Comparison of ENCODE assay signal across 15 cellular contexts in genomic region chr20:38297916-38298674, GRCh38. TPM values are rescaled to one million over a fixed set of nuclear protein-coding genes. Genes with fewer than 3 reads are reported as not detected.
DNase-seq lines count a peak whose midpoint lies in the region; ATAC-seq and TF ChIP-seq lines count a peak whose summit lies in the region.
"Had no signal": no experiment of that assay in that cellular context is flagged by ENCODE, and none has a peak within 500 bp of the region (broad histone marks: within the 10 kb centered on the region; RNA-seq: fewer than 3 reads in every experiment).

No MANE protein-coding gene starts in this region.

- H3K27ac ChIP-seq in GM23248 (peak overlapping the region; percentile 36), mammary epithelial cell (ENCODE audit: insufficient read depth, low read depth, low read length) (no peak overlapping the region), stomach smooth muscle (ENCODE audit: low read length) (peak overlapping the region; percentile 80)
- H3K27ac ChIP-seq in effector memory CD4-positive, alpha-beta T cell (ENCODE audit: insufficient read depth, low read length, poor library complexity, severe bottlenecking): no peak overlapping the region

- DNase-seq in GM23248 (no peak), mammary epithelial cell (no peak), mesothelial cell of epicardium (ENCODE audit: low spot score in 2 of 2, unreplicated experiment in 2 of 2) (no peak), C1 segment of cervical spinal cord (lab: John Stamatoyannopoulos, UW) (no peak), NCI-H69 (lab: John Stamatoyannopoulos, UW) (no peak)
- DNase-seq in effector memory CD4-positive, alpha-beta T cell: no peak
- DNase-seq: activated CD4-positive, alpha-beta T cell treated with anti-CD3 and anti-CD28 coated beads for 1 hour; NCI-H2107; NCI-H82; stimulated activated naive CD8-positive, alpha-beta T cell treated with anti-CD3 and anti-CD28 coated beads, Interleukin-15, Interleukin-2, amounts not matched to agents 100 U/mL and 50 U/mL, for 24 hours; T-helper 17 cell had no signal

- no TSS peak for BruUV-seq in mammary epithelial cell (replicated peaks; lab: Mats Ljungman, UMichigan)

- CTCF ChIA-PET in mammary epithelial cell (lab: Charles Lee; ENCODE audit: low non-redundant PET): no interaction called here

- H3K9me2 ChIP-seq in GM23248 (ENCODE audit: insufficient read depth): no peaks in the 10 kb centered on the region

- no peaks in the 10 kb centered on the region for H3K27me3 Mint-ChIP-seq in mesothelial cell of epicardium (ENCODE audit: low read depth)

- in situ Hi-C loops in GM23248 (cut with MboI): no loop called here
- in situ Hi-C loops in mammary epithelial cell (cut with MboI; ENCODE audit: low sequenced_read_pairs in 2 of 2): no loop called here

- no peaks in the 10 kb centered on the region for H4K20me1 ChIP-seq in GM23248 (ENCODE audit: insufficient read depth)
- H4K20me1 ChIP-seq in mammary epithelial cell (ENCODE audit: insufficient read depth, low read length): no peaks in the 10 kb centered on the region

- no peaks in the 10 kb centered on the region for H3K27me3 ChIP-seq in GM23248 (replicated peaks; ENCODE audit: insufficient read depth)
- no peaks in the 10 kb centered on the region for H3K27me3 ChIP-seq in mammary epithelial cell (ENCODE audit: insufficient read depth, low read length)
- H3K27me3 ChIP-seq in stomach smooth muscle (ENCODE audit: control insufficient read depth in 1 of 2, insufficient read depth in 2 of 2, low read length in 2 of 2): peaks cover 0 to 2% of the 10 kb centered on the region in 2 donors
- H3K27me3 ChIP-seq in effector memory CD4-positive, alpha-beta T cell (replicated peaks; ENCODE audit: control insufficient read depth, insufficient read depth, low read length, poor library complexity, severe bottlenecking): peaks cover 4% of the 10 kb centered on the region

- no peak for ATAC-seq in HG02852 (IDR thresholded peaks at IDR 0.05; ENCODE audit: unreplicated experiment)
- ATAC-seq: stimulated activated naive CD8-positive, alpha-beta T cell treated with anti-CD3 and anti-CD28 coated beads, Interleukin-15, Interleukin-2, amounts not matched to agents 100 U/mL and 50 U/mL, for 24 hours; T-helper 17 cell had no signal

- H3K9me3 Mint-ChIP-seq in mesothelial cell of epicardium: no peaks in the 10 kb centered on the region

- no peak overlapping the region for H3K4me3 Mint-ChIP-seq in mesothelial cell of epicardium
- H3K4me3 Mint-ChIP-seq: T-helper 17 cell had no signal

- no peaks in the 10 kb centered on the region for H3K36me3 ChIP-seq in GM23248 (ENCODE audit: low read depth)
- no peaks in the 10 kb centered on the region for H3K36me3 ChIP-seq in mammary epithelial cell (ENCODE audit: insufficient read depth, low read length)
- no peaks in the 10 kb centered on the region for H3K36me3 ChIP-seq in stomach smooth muscle (ENCODE audit: control insufficient read depth in 2 of 2, insufficient read depth in 2 of 2, low read length in 2 of 2)
- H3K36me3 ChIP-seq in effector memory CD4-positive, alpha-beta T cell (ENCODE audit: control insufficient read depth, insufficient read depth, low read length): no peaks in the 10 kb centered on the region
- H3K36me3 ChIP-seq: HAP-1 had no signal

- peak overlapping the region; percentile 95 for H3K27ac Mint-ChIP-seq in mesothelial cell of epicardium
- H3K27ac Mint-ChIP-seq: T-helper 17 cell had no signal

- H3K4me3 ChIP-seq in GM23248 (no peak overlapping the region), mammary epithelial cell (replicated peaks in 1 of 3; ENCODE audit: insufficient read depth in 1 of 3, low read depth in 2 of 3, low read length in 3 of 3) (no peak overlapping the region), stomach smooth muscle (ENCODE audit: low read length in 2 of 2) (no peak overlapping the region)
- H3K4me3 ChIP-seq in effector memory CD4-positive, alpha-beta T cell (ENCODE audit: insufficient read depth, low read depth, low read length, poor library complexity, severe bottlenecking): no peak overlapping the region
- H3K4me3 ChIP-seq: HAP-1 had no signal

- H3K9ac ChIP-seq in GM23248: peak overlapping the region; percentile 53
- no peak overlapping the region for H3K9ac ChIP-seq in mammary epithelial cell (ENCODE audit: insufficient read depth, low read length)
- H3K9ac ChIP-seq in stomach smooth muscle (ENCODE audit: low read length in 2 of 2): peak overlapping the region; percentile 36 to 45

- TF ChIP-seq CTCF in mammary epithelial cell (conservative IDR thresholded peaks at IDR 0.05 in 1 of 2, IDR thresholded peaks at IDR 0.05 in 1 of 2; ENCODE audit: extremely low read depth in 1 of 2, insufficient read depth in 1 of 2, low read depth in 1 of 2, low read length in 2 of 2): no peak
- TF ChIP-seq CTCF in mesothelial cell of epicardium (IDR thresholded peaks at IDR 0.05; ENCODE audit: unreplicated experiment): no peak

- peaks cover 9% of the 10 kb centered on the region for H3K4me1 ChIP-seq in GM23248 (ENCODE audit: insufficient read depth)
- peaks cover 14% of the 10 kb centered on the region for H3K4me1 ChIP-seq in mammary epithelial cell (ENCODE audit: insufficient read depth, low read length)
- H3K4me1 ChIP-seq in stomach smooth muscle (ENCODE audit: control insufficient read depth, insufficient read depth, low read length): peaks cover 16% of the 10 kb centered on the region
- no peaks in the 10 kb centered on the region for H3K4me1 ChIP-seq in effector memory CD4-positive, alpha-beta T cell (ENCODE audit: control insufficient read depth, insufficient read depth, low read length, poor library complexity, severe bottlenecking)
- H3K4me1 ChIP-seq: HAP-1 had no signal

- no peaks in the 10 kb centered on the region for H3F3A ChIP-seq in GM23248 (ENCODE audit: insufficient read depth)

- H3K4me1 Mint-ChIP-seq in mesothelial cell of epicardium: peaks cover 17% of the 10 kb centered on the region
- H3K4me1 Mint-ChIP-seq: T-helper 17 cell had no signal

- dilution Hi-C loops in mammary epithelial cell (cut with HindIII; ENCODE audit: low sequenced_read_pairs): no loop called here

- H3K9me3 ChIP-seq in GM23248 (ENCODE audit: low read depth) (no peaks in the 10 kb centered on the region), mammary epithelial cell (replicated peaks; ENCODE audit: insufficient read depth, low read length) (no peaks in the 10 kb centered on the region), stomach smooth muscle (ENCODE audit: control insufficient read depth in 2 of 2, low read length in 2 of 2) (no peaks in the 10 kb centered on the region)
- no peaks in the 10 kb centered on the region for H3K9me3 ChIP-seq in effector memory CD4-positive, alpha-beta T cell (ENCODE audit: control insufficient read depth, low read length)
- H3K9me3 ChIP-seq: HAP-1 had no signal

- H2AFZ ChIP-seq in GM23248 (peak overlapping the region; percentile 84), mammary epithelial cell (ENCODE audit: low read depth, low read length) (peak overlapping the region; percentile 86)

- intact Hi-C loops in mammary epithelial cell (cut with micrococcal nuclease): no loop called here

- H3K4me2 ChIP-seq in GM23248 (ENCODE audit: unreplicated experiment) (no peak overlapping the region), mammary epithelial cell (ENCODE audit: insufficient read depth, low read depth, low read length) (no peak overlapping the region)

- 96 to 98% methylated on average over 7 of the region's 7 CpGs for WGBS in GM23248 (ENCODE audit: low coverage in 1 of 2, low lambda C conversion rate in 2 of 2, missing lambda C conversion rate in 2 of 2), 2 experiments
- 94% methylated on average over 7 of the region's 7 CpGs for WGBS in mammary epithelial cell (ENCODE audit: low coverage, missing lambda C conversion rate)

- no peaks in the 10 kb centered on the region for H3K36me3 Mint-ChIP-seq in mesothelial cell of epicardium

- H3K79me2 ChIP-seq in GM23248 (ENCODE audit: insufficient read depth) (no peaks in the 10 kb centered on the region), mammary epithelial cell (ENCODE audit: insufficient read depth, low read length) (no peaks in the 10 kb centered on the region)

RNA-seq across cellular contexts. Expression of gene BPI, which starts 5.9 kb away (rescaled TPM):
- total RNA-seq in GM23248 (2014; rRNA removed; shearing (Covaris generic)): not detected in 2 replicates
- polyA plus RNA-seq in GM23248 (2016; fragmentation: Nextera tagmentation; extraction: Ambion mirVana): 0.10 TPM in 1 of 2 replicates, not detected in the other
- not detected for total RNA-seq in mammary epithelial cell
- not detected for polyA plus RNA-seq in mammary epithelial cell
- not detected for polyA minus RNA-seq in mammary epithelial cell
- not detected in 3 replicates for total RNA-seq in mesothelial cell of epicardium
- total RNA-seq: renal cortical epithelial cell, T-helper 17 cell had no signal

RNA-seq across cellular contexts. Expression of gene KIAA1755, which starts 37.6 kb away (rescaled TPM):
- total RNA-seq in GM23248 (2014; rRNA removed; shearing (Covaris generic)): 2.8 and 5.1 TPM in 2 replicates
- polyA plus RNA-seq in GM23248 (2016; fragmentation: Nextera tagmentation; extraction: Ambion mirVana): 3.6 and 4.0 TPM in 2 replicates
- total RNA-seq in mammary epithelial cell: under 1 TPM; 0.40 to 0.83 TPM
- polyA plus RNA-seq in mammary epithelial cell: 0.41 TPM
- polyA minus RNA-seq in mammary epithelial cell: 2.3 TPM
- total RNA-seq in mesothelial cell of epicardium: 3.3 to 4.4 TPM (median 3.6 TPM) in 3 replicates
- total RNA-seq: renal cortical epithelial cell, T-helper 17 cell had no signal

RNA-seq across cellular contexts. Expression of gene LBP, which starts 48.2 kb away (rescaled TPM):
- total RNA-seq in GM23248 (2014; rRNA removed; shearing (Covaris generic)): not detected in 2 replicates
- polyA plus RNA-seq in GM23248 (2016; fragmentation: Nextera tagmentation; extraction: Ambion mirVana) (not detected in 2 replicates), mammary epithelial cell (not detected)
- total RNA-seq in mammary epithelial cell (not detected), mesothelial cell of epicardium (not detected in 3 replicates)
- polyA minus RNA-seq in mammary epithelial cell: not detected
- total RNA-seq: T-helper 17 cell had no signal

Comparison
In these comparisons a context has a peak if more than half of its experiments do, and no peak if none do; other contexts are left out.
1. H3K27ac ChIP-seq: peak in GM23248 (single experiment) and stomach smooth muscle (single experiment); none in mammary epithelial cell (single experiment) and effector memory CD4-positive, alpha-beta T cell (single experiment).